24 cellular contexts compared by ENCODE assay signal in genomic region chr5:89064691-89065207, GRCh38.
"Had no signal": no experiment of that assay in that cellular context is flagged by ENCODE, and none has a peak within 500 bp of the region (broad histone marks: within the 10 kb centered on the region; RNA-seq: fewer than 3 reads in every experiment).

No MANE protein-coding gene starts in this region.

- H3K27ac ChIP-seq: colonic mucosa, epithelial cell of prostate, heart left ventricle, lower lobe of right lung, sigmoid colon, spleen, thyroid gland, upper lobe of right lung had no signal

- DNase-seq: activated B cell treated with CpG ODN at 0.5 μM for 24 hours; activated CD4-positive, alpha-beta T cell treated with anti-CD3 and anti-CD28 coated beads for 36 hours; activated CD4-positive, alpha-beta T cell treated with anti-CD3 and anti-CD28 coated beads, Interleukin-2, amount 50 U/mL, for 4 hours; activated CD8-positive, alpha-beta memory T cell treated with anti-CD3 and anti-CD28 coated beads for 24 hours; activated CD8-positive, alpha-beta memory T cell treated with anti-CD3 and anti-CD28 coated beads, Interleukin-2, amount 50 U/mL, for 4 hours; activated naive CD8-positive, alpha-beta T cell treated with anti-CD3 and anti-CD28 coated beads for 36 hours; activated T-cell treated with anti-CD3 and anti-CD28 coated beads, Interleukin-2, amount 50 U/mL, for 24 hours; colonic mucosa; endodermal cell; heart left ventricle; lower lobe of right lung; retina; sigmoid colon; spleen; stimulated activated CD4-positive, alpha-beta T cell treated with anti-CD3 and anti-CD28 coated beads, Interleukin-4, amount 100 ng/mL, for 1 hour; stimulated activated naive CD4-positive, alpha-beta T cell treated with Interleukin-2 at 50 U/mL for 16 hours; SW 1271; T-helper 17 cell; thyroid gland; upper lobe of right lung had no signal

- ATAC-seq: activated CD4-positive, alpha-beta T cell treated with anti-CD3 and anti-CD28 coated beads for 36 hours; heart left ventricle; left lobe of liver; lower lobe of right lung; T-helper 17 cell; upper lobe of right lung had no signal

- H3K4me1 ChIP-seq: colonic mucosa, lower lobe of right lung, sigmoid colon, spleen, thyroid gland, upper lobe of right lung had no signal

- H3K4me3 ChIP-seq: colonic mucosa, heart left ventricle, lower lobe of right lung, sigmoid colon, spleen, thyroid gland, upper lobe of right lung had no signal

- H3K4me3 Mint-ChIP-seq: activated B cell treated with CpG ODN at 0.5 μM for 24 hours; activated CD4-positive, alpha-beta T cell treated with anti-CD3 and anti-CD28 coated beads for 36 hours; activated naive CD8-positive, alpha-beta T cell treated with anti-CD3 and anti-CD28 coated beads for 36 hours; activated T-cell treated with anti-CD3 and anti-CD28 coated beads, Interleukin-2, amount 50 U/mL, for 24 hours; activated T-helper 17 cell treated with anti-CD3 and anti-CD28 coated beads, Interleukin-2, amount 50 U/mL, for 72 hours; endodermal cell; T-helper 17 cell had no signal

- H3K36me3 Mint-ChIP-seq: activated naive CD8-positive, alpha-beta T cell treated with anti-CD3 and anti-CD28 coated beads for 36 hours had no signal

- H3K27me3 Mint-ChIP-seq: activated B cell treated with CpG ODN at 0.5 μM for 24 hours; activated naive CD8-positive, alpha-beta T cell treated with anti-CD3 and anti-CD28 coated beads for 36 hours; activated T-cell treated with anti-CD3 and anti-CD28 coated beads, Interleukin-2, amount 50 U/mL, for 24 hours; activated T-helper 17 cell treated with anti-CD3 and anti-CD28 coated beads, Interleukin-2, amount 50 U/mL, for 72 hours; progenitor cell of endocrine pancreas; T-helper 17 cell had no signal

- H3K9me3 ChIP-seq: colonic mucosa, heart left ventricle, lower lobe of right lung, sigmoid colon, spleen, thyroid gland, upper lobe of right lung had no signal

- H3K9me3 Mint-ChIP-seq: activated B cell treated with CpG ODN at 0.5 μM for 24 hours; activated naive CD8-positive, alpha-beta T cell treated with anti-CD3 and anti-CD28 coated beads for 36 hours; activated T-cell treated with anti-CD3 and anti-CD28 coated beads, Interleukin-2, amount 50 U/mL, for 24 hours; activated T-helper 17 cell treated with anti-CD3 and anti-CD28 coated beads, Interleukin-2, amount 50 U/mL, for 72 hours; endodermal cell had no signal

- H3K27me3 ChIP-seq: colonic mucosa, heart left ventricle, sigmoid colon, spleen, thyroid gland, upper lobe of right lung had no signal

- H3K27ac Mint-ChIP-seq: activated B cell treated with CpG ODN at 0.5 μM for 24 hours; activated CD4-positive, alpha-beta T cell treated with anti-CD3 and anti-CD28 coated beads for 36 hours; activated naive CD8-positive, alpha-beta T cell treated with anti-CD3 and anti-CD28 coated beads for 36 hours; activated T-cell treated with anti-CD3 and anti-CD28 coated beads, Interleukin-2, amount 50 U/mL, for 24 hours; activated T-helper 17 cell treated with anti-CD3 and anti-CD28 coated beads, Interleukin-2, amount 50 U/mL, for 72 hours; endodermal cell; progenitor cell of endocrine pancreas; T-helper 17 cell had no signal

- H3K36me3 ChIP-seq: colonic mucosa, heart left ventricle, lower lobe of right lung, sigmoid colon, spleen, thyroid gland, upper lobe of right lung had no signal

- H3K4me1 Mint-ChIP-seq: activated B cell treated with CpG ODN at 0.5 μM for 24 hours; activated naive CD8-positive, alpha-beta T cell treated with anti-CD3 and anti-CD28 coated beads for 36 hours; activated T-helper 17 cell treated with anti-CD3 and anti-CD28 coated beads, Interleukin-2, amount 50 U/mL, for 72 hours; T-helper 17 cell had no signal
